In the genomic region with DNA sequence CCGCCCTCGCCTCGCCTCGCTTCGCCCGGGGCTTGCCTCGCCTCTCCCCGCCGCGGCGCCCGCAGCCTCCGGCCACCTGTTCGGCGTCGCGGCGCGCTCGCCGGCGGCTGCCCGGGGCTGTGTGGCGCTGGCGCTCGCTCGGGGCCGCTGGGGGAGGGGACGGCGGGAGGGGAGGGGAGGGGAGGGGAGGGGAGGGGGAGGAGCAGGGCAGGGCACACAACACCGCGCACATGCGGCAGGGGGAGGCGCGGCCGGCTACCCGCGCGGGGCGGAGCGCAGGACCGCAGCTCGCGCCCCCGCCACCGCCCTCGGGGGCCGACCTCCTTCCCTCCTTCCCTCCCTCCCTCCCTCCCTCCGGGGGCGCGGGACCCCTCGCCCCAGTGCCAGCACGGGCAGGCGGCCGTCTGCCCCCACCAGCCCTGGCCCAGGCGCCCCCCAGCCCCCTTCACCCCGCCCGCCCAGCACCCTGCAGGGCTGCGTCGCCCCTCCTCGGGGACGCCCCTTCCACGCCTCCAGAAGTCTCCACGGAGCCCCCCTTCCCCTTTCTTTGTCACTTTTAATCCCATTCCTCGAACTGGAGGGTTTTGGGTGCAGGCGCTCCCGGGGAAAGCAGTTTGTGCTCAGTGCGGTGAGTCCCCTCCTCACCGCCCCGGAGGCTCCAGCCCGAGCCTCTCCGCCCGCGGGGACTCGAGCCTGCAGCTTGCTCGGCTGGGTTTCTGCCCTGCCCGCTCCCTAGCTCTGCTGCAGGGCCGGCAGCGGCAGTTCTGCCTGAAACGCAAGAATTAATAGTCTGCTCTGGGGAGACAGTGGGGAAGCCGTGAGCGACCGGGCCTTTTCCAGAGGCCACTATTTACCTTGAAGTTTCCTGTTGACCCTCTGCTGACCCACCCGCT, we compare ENCODE assay signal across 8 cellular contexts. TPM values are rescaled to one million over a fixed set of nuclear protein-coding genes. Genes with fewer than 3 reads are reported as not detected.
DNase-seq lines count a peak whose midpoint lies in the region; ATAC-seq, FAIRE-seq and TF ChIP-seq lines count a peak whose summit lies in the region.

Gene PARD3, minus strand, starts transcription at position 123 of the 893 bp plus-strand sequence. CDS start 301 bp downstream, outside the sequence.

- H3K27ac Mint-ChIP-seq in activated T-helper 17 cell treated with anti-CD3 and anti-CD28 coated beads, Interleukin-2, amount 50 U/mL, for 72 hours = no peak within 1 kb of the TSS

- no peaks in the 10 kb centered on the region for H3K9me3 ChIP-seq in effector memory CD4-positive, alpha-beta T cell (ENCODE audit: control insufficient read depth, low read length)

- no peak for TF ChIP-seq CTCF in D721Med (IDR thresholded peaks at IDR 0.05; ENCODE audit: insufficient read depth, missing control alignments)
- no peak for TF ChIP-seq CTCF in GM20000 (IDR thresholded peaks at IDR 0.05; ENCODE audit: extremely low read depth, missing control alignments)
- no peak for TF ChIP-seq CTCF in NB4 (IDR thresholded peaks at IDR 0.05; ENCODE audit: low read depth, low read length)

- H3K36me3 ChIP-seq in effector memory CD4-positive, alpha-beta T cell (ENCODE audit: control insufficient read depth, insufficient read depth, low read length) = no peaks in the 10 kb centered on the region

- peak within 1 kb of the TSS; percentile 56 for H3K4me3 Mint-ChIP-seq in activated T-helper 17 cell treated with anti-CD3 and anti-CD28 coated beads, Interleukin-2, amount 50 U/mL, for 72 hours

- peaks cover 4% of the 10 kb centered on the region for H3K4me1 Mint-ChIP-seq in activated T-helper 17 cell treated with anti-CD3 and anti-CD28 coated beads, Interleukin-2, amount 50 U/mL, for 72 hours

- ATAC-seq in activated T-helper 17 cell treated with anti-CD3 and anti-CD28 coated beads, Interleukin-2, amount 50 U/mL, for 72 hours (replicated peaks) = no peak

- no peak for TF ChIP-seq POLR2A in NB4 (IDR thresholded peaks at IDR 0.05; ENCODE audit: extremely low read depth, insufficient read length)

- DNase-seq in D721Med (ENCODE audit: insufficient read length, low spot score) (peak; percentile 58), GM20000 (ENCODE audit: low spot score) (peak; percentile 91), NB4 (ENCODE audit: low read depth) (peak; percentile 72), glomerular endothelial cell (ENCODE audit: extremely low read depth, low read depth, low spot score) (no peak), nucleus accumbens (lab: John Stamatoyannopoulos, UW) (peak in 41 of 56 donors; percentile 13 to 70 (median 41))
- no peak for DNase-seq in stimulated activated naive CD4-positive, alpha-beta T cell (lab: John Stamatoyannopoulos, UW)
- no peak for DNase-seq in effector memory CD4-positive, alpha-beta T cell

- H3K4me3 ChIP-seq in NB4 (ENCODE audit: low read depth, low read length) = peak within 1 kb of the TSS; percentile 59
- no peak within 1 kb of the TSS for H3K4me3 ChIP-seq in effector memory CD4-positive, alpha-beta T cell (ENCODE audit: insufficient read depth, low read depth, low read length, poor library complexity, severe bottlenecking)

- peaks cover 56% of the 10 kb centered on the region for H3K27me3 Mint-ChIP-seq in activated T-helper 17 cell treated with anti-CD3 and anti-CD28 coated beads, Interleukin-2, amount 50 U/mL, for 72 hours

- no peaks in the 10 kb centered on the region for H3K9me3 Mint-ChIP-seq in activated T-helper 17 cell treated with anti-CD3 and anti-CD28 coated beads, Interleukin-2, amount 50 U/mL, for 72 hours

- FAIRE-seq in D721Med (lab: Jason Lieb, UNC) = no peak

- H3K4me1 ChIP-seq in effector memory CD4-positive, alpha-beta T cell (ENCODE audit: control insufficient read depth, insufficient read depth, low read length, poor library complexity, severe bottlenecking) = no peaks in the 10 kb centered on the region

- no peak within 1 kb of the TSS for H3K27ac ChIP-seq in effector memory CD4-positive, alpha-beta T cell (ENCODE audit: insufficient read depth, low read length, poor library complexity, severe bottlenecking)

- no peaks in the 10 kb centered on the region for H3K36me3 Mint-ChIP-seq in activated T-helper 17 cell treated with anti-CD3 and anti-CD28 coated beads, Interleukin-2, amount 50 U/mL, for 72 hours (ENCODE audit: low read depth)

- H3K27me3 ChIP-seq in effector memory CD4-positive, alpha-beta T cell (replicated peaks; ENCODE audit: control insufficient read depth, insufficient read depth, low read length, poor library complexity, severe bottlenecking) = peaks cover 5% of the 10 kb centered on the region

RNA-seq across cellular contexts. Expression of gene PARD3, which starts in this region (rescaled TPM):
- under 1 TPM; 0.13 to 0.24 TPM for total RNA-seq in activated T-helper 17 cell treated with anti-CD3 and anti-CD28 coated beads, Interleukin-2, amount 50 U/mL, for 72 hours
- total RNA-seq in glomerular endothelial cell = 23.0 and 29.7 TPM in 2 replicates

Comparison
In these comparisons a context has a peak if more than half of its experiments do, and no peak if none do; other contexts are left out.
1. RNA of gene PARD3 (total RNA-seq): 23.0 to 29.7 TPM in glomerular endothelial cell; 0.13 to 0.24 TPM in activated T-helper 17 cell treated with anti-CD3 and anti-CD28 coated beads, Interleukin-2, amount 50 U/mL, for 72 hours; every median in the first group is over 10 times any median in the second.
2. DNase-seq: peak in D721Med (single experiment), GM20000 (single experiment), NB4 (single experiment) and nucleus accumbens (41 of 56); none in glomerular endothelial cell (single experiment), stimulated activated naive CD4-positive, alpha-beta T cell (0 of 6) and effector memory CD4-positive, alpha-beta T cell (0 of 3).